In genomic region chrX:105910563-105911105, GRCh38 we compare ENCODE assay signal across 17 cellular contexts.
"Had no signal": no experiment of that assay in that cellular context is flagged by ENCODE, and none has a peak within 500 bp of the region (broad histone marks: within the 10 kb centered on the region; RNA-seq: fewer than 3 reads in every experiment).

No MANE protein-coding gene starts in this region.

- H3K9me3 Mint-ChIP-seq: type B pancreatic cell had no signal

- H3K4me3 ChIP-seq: dorsolateral prefrontal cortex, heart left ventricle, uterus had no signal

- H3K36me3 ChIP-seq: neutrophil, uterus had no signal

- H3K27ac ChIP-seq: dorsolateral prefrontal cortex, heart left ventricle, neutrophil, uterus had no signal

- H3K4me1 Mint-ChIP-seq: naive thymus-derived CD4-positive, alpha-beta T cell; nephron progenitor cell had no signal

- H3K9me3 ChIP-seq: heart left ventricle, neutrophil, uterus had no signal

- H3K27me3 Mint-ChIP-seq: naive thymus-derived CD4-positive, alpha-beta T cell; type B pancreatic cell had no signal

- ATAC-seq: heart left ventricle; naive thymus-derived CD4-positive, alpha-beta T cell had no signal

- FAIRE-seq: islet of Langerhans, small intestine had no signal

- DNase-seq: cortex of kidney; dorsolateral prefrontal cortex; effector CD8-positive, alpha-beta T cell; heart left ventricle; hippocampal formation; kidney glomerular epithelial cell; mammary epithelial cell; naive thymus-derived CD4-positive, alpha-beta T cell; nephron progenitor cell; posterior cingulate gyrus; small intestine; stimulated activated CD4-positive, alpha-beta T cell treated with anti-CD3 and anti-CD28 coated beads, Interleukin-12 subunit alpha, Interleukin-12 subunit beta, amount 100 ng/mL, for 4 hours; stimulated activated naive CD4-positive, alpha-beta T cell treated with Interleukin-2 at 50 U/mL for 16 hours; uterus had no signal

- H3K4me3 Mint-ChIP-seq: naive thymus-derived CD4-positive, alpha-beta T cell; nephron progenitor cell; type B pancreatic cell had no signal

- H3K27me3 ChIP-seq: neutrophil had no signal

- H3K27ac Mint-ChIP-seq: naive thymus-derived CD4-positive, alpha-beta T cell; nephron progenitor cell; type B pancreatic cell had no signal

- H3K4me1 ChIP-seq: heart left ventricle, uterus had no signal

- H3K36me3 Mint-ChIP-seq: naive thymus-derived CD4-positive, alpha-beta T cell; type B pancreatic cell had no signal
